8 cellular contexts compared by ENCODE assay signal in the genomic region with DNA sequence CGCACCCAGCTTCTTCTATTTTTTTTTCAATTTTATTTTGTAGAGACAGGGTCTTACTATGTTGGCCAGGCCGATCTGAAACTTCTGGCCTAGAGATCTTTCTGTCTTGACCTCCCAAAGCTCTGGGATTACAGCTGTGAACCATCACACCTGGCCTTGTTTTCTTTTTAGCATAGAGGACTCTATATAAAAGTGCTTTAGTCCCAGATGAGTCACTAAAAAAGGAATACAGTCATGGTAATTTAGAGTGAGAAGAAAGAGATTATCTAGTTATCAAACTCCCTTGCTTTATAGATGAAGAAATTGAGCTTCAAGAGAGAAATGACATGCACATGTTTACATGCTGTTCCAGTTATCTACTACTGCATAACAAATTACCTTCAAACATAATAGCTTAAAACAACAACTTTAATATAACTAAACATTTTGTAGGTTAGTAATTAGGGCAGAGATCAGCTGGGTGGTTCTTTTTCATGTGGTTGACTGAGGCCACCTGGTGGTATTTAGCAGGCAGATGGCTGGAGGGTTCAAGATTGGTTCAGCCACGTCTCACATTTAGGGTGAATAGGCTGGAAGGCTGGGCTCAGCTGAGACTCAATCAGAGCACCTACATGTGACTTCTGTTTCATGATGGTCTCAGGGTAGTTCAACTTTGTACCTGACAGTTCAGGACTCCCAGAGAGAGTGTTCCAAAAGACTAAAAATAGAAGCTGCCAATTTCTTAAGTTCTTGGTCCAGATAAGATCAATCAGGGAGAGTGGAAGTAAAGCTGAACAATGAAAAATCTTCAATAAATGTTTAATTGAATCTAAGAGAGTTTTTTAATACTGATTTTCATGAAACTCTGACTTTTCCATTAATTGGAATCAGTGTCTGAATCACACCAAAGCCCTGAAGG. TPM values are rescaled to one million over a fixed set of nuclear protein-coding genes. Genes with fewer than 3 reads are reported as not detected.
DNase-seq lines count a peak whose midpoint lies in the region; ATAC-seq and TF ChIP-seq lines count a peak whose summit lies in the region.

No MANE protein-coding gene starts in this region.

- H3K27me3 ChIP-seq in DOHH2 (ENCODE audit: control insufficient read depth, low read length) (no peaks in the 10 kb centered on the region), esophagus squamous epithelium (peaks cover 0 to 4% (median 0%) of the 10 kb centered on the region in 4 donors), osteoblast (ENCODE audit: insufficient read depth, low read length) (peaks cover 16% of the 10 kb centered on the region), vagina (no peaks in the 10 kb centered on the region)

- no peaks in the 10 kb centered on the region for H3K9me3 Mint-ChIP-seq in WTC11
- no peaks in the 10 kb centered on the region for H3K9me3 Mint-ChIP-seq in endothelial cell (ENCODE audit: unreplicated experiment)

- H3K4me2 ChIP-seq in DOHH2 (ENCODE audit: low read length), result no peak overlapping the region
- no peak overlapping the region for H3K4me2 ChIP-seq in osteoblast (ENCODE audit: insufficient read depth, low read length)

- H3K4me1 ChIP-seq in DOHH2 (ENCODE audit: control insufficient read depth, low read length) (0 out of 2 replicates have a peak, but pooled peaks cover 3% of the 10 kb centered on the region), esophagus squamous epithelium (no peaks in the 10 kb centered on the region), osteoblast (ENCODE audit: insufficient read depth, low read length) (no peaks in the 10 kb centered on the region), vagina (no peaks in the 10 kb centered on the region)

- no peak overlapping the region for H3K4me3 Mint-ChIP-seq in WTC11
- no peak overlapping the region for H3K4me3 Mint-ChIP-seq in endothelial cell (ENCODE audit: unreplicated experiment)

- H3K9me2 ChIP-seq in DOHH2 (replicated peaks; ENCODE audit: control insufficient read depth, low read length), result no peaks in the 10 kb centered on the region

- peak; percentile 71 for DNase-seq in NCI-H1694 (lab: John Stamatoyannopoulos, UW)
- peak; percentile 29 for DNase-seq in WTC11 (ENCODE audit: low spot score)
- DNase-seq in esophagus squamous epithelium (lab: John Stamatoyannopoulos, UW), result no peak
- DNase-seq in osteoblast (ENCODE audit: insufficient read length, low spot score, missing footprints), result peak; percentile 47
- no peak for DNase-seq in vagina (ENCODE audit: extremely low spot score in 2 of 2)
- no peak for DNase-seq in endothelial cell (ENCODE audit: low spot score)

- H3K27ac ChIP-seq in DOHH2 (ENCODE audit: low read depth, low read length) (no peak overlapping the region), esophagus squamous epithelium (no peak overlapping the region), osteoblast (ENCODE audit: low read depth, low read length) (no peak overlapping the region), vagina (no peak overlapping the region)

- CTCF ChIA-PET in WTC11 (lab: Charles Lee), result interaction anchor here (0.6 to 3.1 kb wide), 21 partner anchors 8 to 313 kb away, joined by 3 to 22 read pairs (median 4); no protein-coding TSS in a partner anchor

- no peak overlapping the region for H2AFZ ChIP-seq in osteoblast (ENCODE audit: low read length)

- TF ChIP-seq POLR2A in esophagus squamous epithelium (IDR thresholded peaks at IDR 0.05), result no peak
- TF ChIP-seq POLR2A in vagina (IDR thresholded peaks at IDR 0.05), result no peak

- ATAC-seq in GM21529 (IDR thresholded peaks at IDR 0.05; ENCODE audit: unreplicated experiment), result peak; percentile 52
- peak; percentile 94 for ATAC-seq in WTC11

- H3K36me3 Mint-ChIP-seq in WTC11 (no peaks in the 10 kb centered on the region), endothelial cell (ENCODE audit: low read depth, unreplicated experiment) (no peaks in the 10 kb centered on the region)

- no peaks in the 10 kb centered on the region for H3F3A ChIP-seq in DOHH2 (ENCODE audit: control insufficient read depth, insufficient read depth)

- POLR2A ChIA-PET in WTC11 (lab: Charles Lee), result no interaction called here

- H3K36me3 ChIP-seq in DOHH2 (ENCODE audit: control insufficient read depth, low read length) (no peaks in the 10 kb centered on the region), esophagus squamous epithelium (no peaks in the 10 kb centered on the region), osteoblast (ENCODE audit: insufficient read depth, low read length) (no peaks in the 10 kb centered on the region), vagina (no peaks in the 10 kb centered on the region)

- H3K79me2 ChIP-seq in DOHH2 (ENCODE audit: control insufficient read depth, low read length) (no peaks in the 10 kb centered on the region), osteoblast (ENCODE audit: insufficient read depth, low read length) (no peaks in the 10 kb centered on the region)

- H4K20me1 ChIP-seq in DOHH2 (ENCODE audit: control insufficient read depth, insufficient read depth, low read depth, low read length), result no peaks in the 10 kb centered on the region
- H4K20me1 ChIP-seq in osteoblast (ENCODE audit: insufficient read depth, low read length), result no peaks in the 10 kb centered on the region

- H3K27me3 Mint-ChIP-seq in WTC11 (ENCODE audit: low read depth) (no peaks in the 10 kb centered on the region; the same call in none of the 2 replicates), endothelial cell (ENCODE audit: unreplicated experiment) (no peaks in the 10 kb centered on the region)

- H3K4me1 Mint-ChIP-seq in WTC11, result no peaks in the 10 kb centered on the region
- no peaks in the 10 kb centered on the region for H3K4me1 Mint-ChIP-seq in endothelial cell (ENCODE audit: unreplicated experiment)

- peak; percentile 65 for TF ChIP-seq CTCF in DOHH2 (IDR thresholded peaks at IDR 0.05; ENCODE audit: low read depth, low read length, poor library complexity, severe bottlenecking)
- no peak for TF ChIP-seq CTCF in WTC11 (IDR thresholded peaks at IDR 0.05)
- peak; percentile 19 to 64 (median 38) for TF ChIP-seq CTCF in esophagus squamous epithelium (IDR thresholded peaks at IDR 0.05)
- TF ChIP-seq CTCF in osteoblast (IDR thresholded peaks at IDR 0.05; ENCODE audit: extremely low read depth, low read depth, low read length), result peak; percentile 52
- no peak for TF ChIP-seq CTCF in vagina (IDR thresholded peaks at IDR 0.05)
- TF ChIP-seq CTCF in endothelial cell (IDR thresholded peaks at IDR 0.05; ENCODE audit: unreplicated experiment), result no peak

- no peaks in the 10 kb centered on the region for H3K9me3 ChIP-seq in DOHH2 (ENCODE audit: control insufficient read depth, insufficient read depth, low read length)
- no peaks in the 10 kb centered on the region for H3K9me3 ChIP-seq in esophagus squamous epithelium
- no peaks in the 10 kb centered on the region for H3K9me3 ChIP-seq in osteoblast (ENCODE audit: low read depth, low read length)
- no peaks in the 10 kb centered on the region for H3K9me3 ChIP-seq in vagina

- H3K27ac Mint-ChIP-seq in WTC11 (no peak overlapping the region), endothelial cell (ENCODE audit: unreplicated experiment) (no peak overlapping the region)

- intact Hi-C loops in esophagus squamous epithelium (cut with DNase I) (no loop called here), vagina (cut with DNase I) (no loop called here)

- WGBS in esophagus squamous epithelium, 2 donors, result 57 to 64% methylated on average over 3 of the region's 3 CpGs

- H3K4me3 ChIP-seq in DOHH2 (ENCODE audit: low read length), result no peak overlapping the region
- no peak overlapping the region for H3K4me3 ChIP-seq in esophagus squamous epithelium
- H3K4me3 ChIP-seq in osteoblast (ENCODE audit: insufficient read depth, low read length), result no peak overlapping the region
- no peak overlapping the region for H3K4me3 ChIP-seq in vagina

TF ChIP-seq in WTC11, 78 proteins besides CTCF, POLR2A, EP300 and RAD21 (continues in another document):
- TF ChIP-seq GRHL2 (CRISPR knock-in tag; IDR thresholded peaks at IDR 0.05; ENCODE audit: insufficient replicate concordance, severe bottlenecking), result no peak
- TF ChIP-seq, protein P1, sequence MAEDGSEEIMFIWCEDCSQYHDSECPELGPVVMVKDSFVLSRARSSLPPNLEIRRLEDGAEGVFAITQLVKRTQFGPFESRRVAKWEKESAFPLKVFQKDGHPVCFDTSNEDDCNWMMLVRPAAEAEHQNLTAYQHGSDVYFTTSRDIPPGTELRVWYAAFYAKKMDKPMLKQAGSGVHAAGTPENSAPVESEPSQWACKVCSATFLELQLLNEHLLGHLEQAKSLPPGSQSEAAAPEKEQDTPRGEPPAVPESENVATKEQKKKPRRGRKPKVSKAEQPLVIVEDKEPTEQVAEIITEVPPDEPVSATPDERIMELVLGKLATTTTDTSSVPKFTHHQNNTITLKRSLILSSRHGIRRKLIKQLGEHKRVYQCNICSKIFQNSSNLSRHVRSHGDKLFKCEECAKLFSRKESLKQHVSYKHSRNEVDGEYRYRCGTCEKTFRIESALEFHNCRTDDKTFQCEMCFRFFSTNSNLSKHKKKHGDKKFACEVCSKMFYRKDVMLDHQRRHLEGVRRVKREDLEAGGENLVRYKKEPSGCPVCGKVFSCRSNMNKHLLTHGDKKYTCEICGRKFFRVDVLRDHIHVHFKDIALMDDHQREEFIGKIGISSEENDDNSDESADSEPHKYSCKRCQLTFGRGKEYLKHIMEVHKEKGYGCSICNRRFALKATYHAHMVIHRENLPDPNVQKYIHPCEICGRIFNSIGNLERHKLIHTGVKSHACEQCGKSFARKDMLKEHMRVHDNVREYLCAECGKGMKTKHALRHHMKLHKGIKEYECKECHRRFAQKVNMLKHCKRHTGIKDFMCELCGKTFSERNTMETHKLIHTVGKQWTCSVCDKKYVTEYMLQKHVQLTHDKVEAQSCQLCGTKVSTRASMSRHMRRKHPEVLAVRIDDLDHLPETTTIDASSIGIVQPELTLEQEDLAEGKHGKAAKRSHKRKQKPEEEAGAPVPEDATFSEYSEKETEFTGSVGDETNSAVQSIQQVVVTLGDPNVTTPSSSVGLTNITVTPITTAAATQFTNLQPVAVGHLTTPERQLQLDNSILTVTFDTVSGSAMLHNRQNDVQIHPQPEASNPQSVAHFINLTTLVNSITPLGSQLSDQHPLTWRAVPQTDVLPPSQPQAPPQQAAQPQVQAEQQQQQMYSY (CRISPR knock-in tag; IDR thresholded peaks at IDR 0.05), result no peak
- TF ChIP-seq, protein P2, sequence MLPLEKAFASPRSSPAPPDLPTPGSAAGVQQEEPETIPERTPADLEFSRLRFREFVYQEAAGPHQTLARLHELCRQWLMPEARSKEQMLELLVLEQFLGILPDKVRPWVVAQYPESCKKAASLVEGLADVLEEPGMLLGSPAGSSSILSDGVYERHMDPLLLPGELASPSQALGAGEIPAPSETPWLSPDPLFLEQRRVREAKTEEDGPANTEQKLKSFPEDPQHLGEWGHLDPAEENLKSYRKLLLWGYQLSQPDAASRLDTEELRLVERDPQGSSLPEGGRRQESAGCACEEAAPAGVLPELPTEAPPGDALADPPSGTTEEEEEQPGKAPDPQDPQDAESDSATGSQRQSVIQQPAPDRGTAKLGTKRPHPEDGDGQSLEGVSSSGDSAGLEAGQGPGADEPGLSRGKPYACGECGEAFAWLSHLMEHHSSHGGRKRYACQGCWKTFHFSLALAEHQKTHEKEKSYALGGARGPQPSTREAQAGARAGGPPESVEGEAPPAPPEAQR (CRISPR knock-in tag; IDR thresholded peaks at IDR 0.05), result no peak

RNA-seq across cellular contexts. Expression of a gene that starts 16.9 kb away (rescaled TPM):
- total RNA-seq in WTC11 (2021), result 111 to 120 TPM (median 113 TPM) in 3 replicates
- total RNA-seq in esophagus squamous epithelium, result 10 to 100 TPM in 3 of 4 donors, 1 to 10 TPM in 1; 7.0 to 18.4 (median 14.8) TPM
- total RNA-seq in osteoblast, result 15.9 and 21.8 TPM in 2 replicates
- total RNA-seq in vagina, result 16.7 TPM
- 73.5 TPM for total RNA-seq in endothelial cell (ENCODE audit: unreplicated experiment)

Comparison
In these comparisons a context has a peak if more than half of its experiments do, and no peak if none do; other contexts are left out.
1. CTCF ChIP-seq: peak in DOHH2 (single experiment), esophagus squamous epithelium (6 of 6) and osteoblast (single experiment); none in WTC11 (single experiment), vagina (0 of 3) and endothelial cell (single experiment).
2. DNase-seq: peak in NCI-H1694 (single experiment), WTC11 (single experiment) and osteoblast (single experiment); none in esophagus squamous epithelium (single experiment), vagina (0 of 2) and endothelial cell (single experiment).